2 cellular contexts compared by ENCODE assay signal in genomic region chr22:25694167-25694907, GRCh38.
TF ChIP-seq lines count a peak whose summit lies in the region.

No MANE protein-coding gene starts in this region.

TF ChIP-seq in HepG2, 621 proteins besides CTCF, POLR2A, EP300 and RAD21 (continued from another document):
- no peak for TF ChIP-seq GPBP1L1 (CRISPR knock-in tag; IDR thresholded peaks at IDR 0.05)
TF ChIP-seq in HepG2: peak in this region for 0.

TF ChIP-seq in WTC11, 78 proteins besides CTCF, POLR2A, EP300 and RAD21 (continued from another document):
- no peak for TF ChIP-seq STAT6 (CRISPR knock-in tag; conservative IDR thresholded peaks at IDR 0.05; ENCODE audit: low read depth)
- no peak for TF ChIP-seq IRF2 (CRISPR knock-in tag; IDR thresholded peaks at IDR 0.05; ENCODE audit: borderline replicate concordance, low read depth)
- no peak for TF ChIP-seq ZNF396 (CRISPR knock-in tag; IDR thresholded peaks at IDR 0.05; ENCODE audit: borderline replicate concordance)
- no peak for TF ChIP-seq PRDM15 (CRISPR knock-in tag; IDR thresholded peaks at IDR 0.05)
- TF ChIP-seq GRHL2 (CRISPR knock-in tag; IDR thresholded peaks at IDR 0.05; ENCODE audit: insufficient replicate concordance, severe bottlenecking): no peak
- TF ChIP-seq EMX1 (CRISPR knock-in tag; IDR thresholded peaks at IDR 0.05): no peak
- TF ChIP-seq JAZF1 (CRISPR knock-in tag; IDR thresholded peaks at IDR 0.05): no peak
- no peak for TF ChIP-seq FOXK1 (CRISPR knock-in tag; IDR thresholded peaks at IDR 0.05)
- TF ChIP-seq ATF6 (CRISPR knock-in tag; IDR thresholded peaks at IDR 0.05): no peak
